22 cellular contexts compared by ENCODE assay signal in genomic region chr20:13158339-13158738, GRCh38.
DNase-seq lines count a peak whose midpoint lies in the region; ATAC-seq, FAIRE-seq and TF ChIP-seq lines count a peak whose summit lies in the region.
"Had no signal": no experiment of that assay in that cellular context is flagged by ENCODE, and none has a peak within 500 bp of the region (broad histone marks: within the 10 kb centered on the region; RNA-seq: fewer than 3 reads in every experiment).

No MANE protein-coding gene starts in this region.

- H3K27me3 Mint-ChIP-seq in effector memory CD8-positive, alpha-beta T cell: peaks cover 0 to 9% of the 10 kb centered on the region in 2 donors
- H3K27me3 Mint-ChIP-seq: activated B cell treated with CpG ODN at 0.5 μM for 24 hours had no signal

- peaks cover 4% of the 10 kb centered on the region for H3K36me3 Mint-ChIP-seq in effector memory CD8-positive, alpha-beta T cell (ENCODE audit: insufficient read depth)

- H3K27me3 ChIP-seq in endothelial cell of umbilical vein (ENCODE audit: control insufficient read depth in 2 of 2, insufficient read depth in 2 of 2, low read length in 2 of 2): no peaks in the 10 kb centered on the region
- no peaks in the 10 kb centered on the region for H3K27me3 ChIP-seq in prostate gland (replicated peaks; ENCODE audit: insufficient read depth)
- H3K27me3 ChIP-seq in Karpas-422 (ENCODE audit: low read length): no peaks in the 10 kb centered on the region
- H3K27me3 ChIP-seq in body of pancreas: no peaks in the 10 kb centered on the region
- H3K27me3 ChIP-seq: BLaER1 treated with 17β-estradiol and CSF1 and Interleukin-3, amounts not matched to agents 10 nM and 100 nM had no signal

- BruUV-seq in endothelial cell of umbilical vein (replicated peaks; lab: Mats Ljungman, UMichigan): no TSS peak

- H3K9me3 ChIP-seq in endothelial cell of umbilical vein (replicated peaks; ENCODE audit: control insufficient read depth, insufficient read depth, low read length): no peaks in the 10 kb centered on the region
- H3K9me3 ChIP-seq in prostate gland: no peaks in the 10 kb centered on the region
- H3K9me3 ChIP-seq in Karpas-422 (ENCODE audit: low read length): no peaks in the 10 kb centered on the region
- no peaks in the 10 kb centered on the region for H3K9me3 ChIP-seq in body of pancreas
- H3K9me3 ChIP-seq: BLaER1 treated with 17β-estradiol and CSF1 and Interleukin-3, amounts not matched to agents 10 nM and 100 nM; HAP-1 had no signal

- intact Hi-C loops in endothelial cell of umbilical vein (cut with micrococcal nuclease): no loop called here
- intact Hi-C loops in prostate gland (cut with DNase I): no loop called here
- intact Hi-C loops in body of pancreas (cut with DNase I): no loop called here

- H3K27ac Mint-ChIP-seq in effector memory CD8-positive, alpha-beta T cell: no peak overlapping the region
- H3K27ac Mint-ChIP-seq: activated B cell treated with CpG ODN at 0.5 μM for 24 hours; activated CD8-positive, alpha-beta T cell treated with anti-CD3 and anti-CD28 coated beads, Interleukin-2, amount 10 ng/mL, durations not matched to agents 7 days and 5 days had no signal

- H4K20me1 ChIP-seq in endothelial cell of umbilical vein (replicated peaks; ENCODE audit: control insufficient read depth, extremely low read depth, insufficient read depth, low read length): no peaks in the 10 kb centered on the region
- H4K20me1 ChIP-seq in Karpas-422 (ENCODE audit: insufficient read depth, low read depth, low read length): no peaks in the 10 kb centered on the region
- H4K20me1 ChIP-seq: BLaER1 treated with 17β-estradiol and CSF1 and Interleukin-3, amounts not matched to agents 10 nM and 100 nM had no signal

- H3K9me3 Mint-ChIP-seq in effector memory CD8-positive, alpha-beta T cell: no peaks in the 10 kb centered on the region
- H3K9me3 Mint-ChIP-seq: activated B cell treated with CpG ODN at 0.5 μM for 24 hours; central memory CD8-positive, alpha-beta T cell; neural crest cell had no signal

- no peaks in the 10 kb centered on the region for H3K9me1 ChIP-seq in endothelial cell of umbilical vein (replicated peaks; ENCODE audit: control insufficient read depth, extremely low read depth, insufficient read depth, low read length)

- 12% methylated on average over 5 of the region's 5 CpGs for WGBS in prostate gland
- WGBS in body of pancreas, 2 donors: 55 to 62% methylated on average over 5 of the region's 5 CpGs

- POLR2A ChIA-PET in endothelial cell of umbilical vein (lab: Charles Lee): no interaction called here

- dilution Hi-C loops in endothelial cell of umbilical vein (cut with MboI; ENCODE audit: extremely low pct_ligation_motif_present, low sequenced_read_pairs): no loop called here

- H3K4me1 Mint-ChIP-seq in effector memory CD8-positive, alpha-beta T cell (ENCODE audit: low read depth in 2 of 2): no peaks in the 10 kb centered on the region
- H3K4me1 Mint-ChIP-seq: activated B cell treated with CpG ODN at 0.5 μM for 24 hours; central memory CD8-positive, alpha-beta T cell; neural crest cell had no signal

- H3K79me2 ChIP-seq in endothelial cell of umbilical vein (ENCODE audit: control insufficient read depth, insufficient read depth, low read length) (no peaks in the 10 kb centered on the region), Karpas-422 (ENCODE audit: low read length) (no peaks in the 10 kb centered on the region)

- no peak for FAIRE-seq in endothelial cell of umbilical vein (lab: Jason Lieb, UNC)
- FAIRE-seq: GM18507 had no signal

- H3K9me2 ChIP-seq in Karpas-422 (replicated peaks; ENCODE audit: insufficient read depth, low read length): no peaks in the 10 kb centered on the region

- H3K36me3 ChIP-seq in endothelial cell of umbilical vein (ENCODE audit: control insufficient read depth in 2 of 2, extremely low read depth in 1 of 2, insufficient read depth in 2 of 2, low read length in 2 of 2) (no peaks in the 10 kb centered on the region), prostate gland (no peaks in the 10 kb centered on the region), Karpas-422 (ENCODE audit: insufficient read depth, low read length) (no peaks in the 10 kb centered on the region), body of pancreas (replicated peaks in 1 of 2; ENCODE audit: insufficient read depth in 1 of 2, low read depth in 2 of 2) (peaks cover 0 to 2% of the 10 kb centered on the region in 2 donors)
- H3K36me3 ChIP-seq: BLaER1 treated with 17β-estradiol and CSF1 and Interleukin-3, amounts not matched to agents 10 nM and 100 nM; HAP-1 had no signal

- H2AFZ ChIP-seq in endothelial cell of umbilical vein (ENCODE audit: low read depth, low read length) (no peak overlapping the region), Karpas-422 (ENCODE audit: low read length) (no peak overlapping the region)

- H3K27ac ChIP-seq in endothelial cell of umbilical vein (ENCODE audit: insufficient read depth, low read depth, low read length) (no peak overlapping the region), prostate gland (no peak overlapping the region), Karpas-422 (ENCODE audit: low read length) (no peak overlapping the region), body of pancreas (no peak overlapping the region)
- H3K27ac ChIP-seq: BLaER1 treated with 17β-estradiol and CSF1 and Interleukin-3, amounts not matched to agents 10 nM and 100 nM; KMS-11 had no signal

- H3K4me3 ChIP-seq in endothelial cell of umbilical vein (replicated peaks in 1 of 3; ENCODE audit: insufficient read depth in 1 of 3, low read depth in 1 of 3, low read length in 3 of 3) (no peak overlapping the region), prostate gland (no peak overlapping the region), Karpas-422 (ENCODE audit: low read length) (no peak overlapping the region), body of pancreas (no peak overlapping the region)
- H3K4me3 ChIP-seq: BLaER1 treated with 17β-estradiol and CSF1 and Interleukin-3, amounts not matched to agents 10 nM and 100 nM; HAP-1 had no signal

- TF ChIP-seq CTCF in endothelial cell of umbilical vein (IDR thresholded peaks at IDR 0.05; ENCODE audit: extremely low read depth in 1 of 2, insufficient read depth in 1 of 2, low read depth in 1 of 2, low read length in 2 of 2) (no peak), prostate gland (IDR thresholded peaks at IDR 0.05) (no peak), body of pancreas (IDR thresholded peaks at IDR 0.05) (no peak)

- CTCF ChIA-PET in endothelial cell of umbilical vein (lab: Charles Lee): no interaction called here

- H3K4me1 ChIP-seq in endothelial cell of umbilical vein (ENCODE audit: control insufficient read depth, extremely low read depth, insufficient read depth, low read length) (no peaks in the 10 kb centered on the region), prostate gland (replicated peaks) (no peaks in the 10 kb centered on the region), Karpas-422 (ENCODE audit: low read length) (no peaks in the 10 kb centered on the region), body of pancreas (no peaks in the 10 kb centered on the region)
- H3K4me1 ChIP-seq: BLaER1 treated with 17β-estradiol and CSF1 and Interleukin-3, amounts not matched to agents 10 nM and 100 nM; HAP-1 had no signal

- no peak for TF ChIP-seq POLR2A in endothelial cell of umbilical vein (IDR thresholded peaks at IDR 0.05; ENCODE audit: low read depth, low read length)
- no peak for TF ChIP-seq POLR2A in prostate gland (IDR thresholded peaks at IDR 0.05)
- TF ChIP-seq POLR2A in body of pancreas (IDR thresholded peaks at IDR 0.05): no peak

- peak; percentile 11 for DNase-seq in Ammon's horn (ENCODE audit: low spot score)
- DNase-seq in NCI-H2029 (lab: John Stamatoyannopoulos, UW): peak; percentile 16
- peak; percentile 5 for DNase-seq in endothelial cell of umbilical vein (ENCODE audit: low read depth, low spot score)
- peak; percentile 27 for DNase-seq in prostate gland (ENCODE audit: low spot score)
- no peak for DNase-seq in Karpas-422
- no peak for DNase-seq in effector memory CD8-positive, alpha-beta T cell
- DNase-seq in HT-29 (ENCODE audit: low spot score): no peak
- DNase-seq in body of pancreas: no peak
- DNase-seq: activated B cell treated with CpG ODN at 0.5 μM for 24 hours; activated CD8-positive, alpha-beta T cell treated with anti-CD3 and anti-CD28 coated beads, Interleukin-2, amount 10 ng/mL, durations not matched to agents 7 days and 5 days; activated naive CD4-positive, alpha-beta T cell; activated T-cell treated with anti-CD3 and anti-CD28 coated beads, Interleukin-2, amount 50 U/mL, for 1 hour; amniotic stem cell; glutamatergic neuron; NK-92 treated with Interleukin-12 subunit alpha and Interleukin-12 subunit beta, amount 100 ng/mL, for 24 hours; T-helper 9 cell had no signal

- H3K4me3 Mint-ChIP-seq in effector memory CD8-positive, alpha-beta T cell: no peak overlapping the region
- H3K4me3 Mint-ChIP-seq: activated B cell treated with CpG ODN at 0.5 μM for 24 hours; activated CD8-positive, alpha-beta T cell treated with anti-CD3 and anti-CD28 coated beads, Interleukin-2, amount 10 ng/mL, durations not matched to agents 7 days and 5 days; central memory CD8-positive, alpha-beta T cell; neural crest cell had no signal

- H3K4me2 ChIP-seq in endothelial cell of umbilical vein (ENCODE audit: insufficient read depth, low read length) (no peak overlapping the region), Karpas-422 (ENCODE audit: low read depth, low read length, poor library complexity, severe bottlenecking) (no peak overlapping the region)
- H3K4me2 ChIP-seq: BLaER1 treated with 17β-estradiol and CSF1 and Interleukin-3, amounts not matched to agents 10 nM and 100 nM; KMS-11 had no signal

- no peak overlapping the region for H3K9ac ChIP-seq in endothelial cell of umbilical vein (replicated peaks; ENCODE audit: extremely low read depth, insufficient read depth, low read length)
- no peak overlapping the region for H3K9ac ChIP-seq in Karpas-422 (ENCODE audit: low read length)
- H3K9ac ChIP-seq: BLaER1 treated with 17β-estradiol and CSF1 and Interleukin-3, amounts not matched to agents 10 nM and 100 nM; KMS-11 had no signal

- ATAC-seq in effector memory CD8-positive, alpha-beta T cell (replicated peaks): no peak
- ATAC-seq in body of pancreas: no peak
- ATAC-seq: activated CD8-positive, alpha-beta T cell treated with anti-CD3 and anti-CD28 coated beads, Interleukin-2, amount 10 ng/mL, durations not matched to agents 7 days and 5 days had no signal

TF ChIP-seq in endothelial cell of umbilical vein, 7 proteins besides CTCF, POLR2A, EP300 and RAD21 (continues in another document):
- TF ChIP-seq JUN (IDR thresholded peaks at IDR 0.05; ENCODE audit: borderline replicate concordance, insufficient read depth, insufficient read length, low read depth) (no peak), GATA2 (IDR thresholded peaks at IDR 0.05; ENCODE audit: insufficient read depth, insufficient read length, low read depth, low read length) (no peak), EZH2 (IDR thresholded peaks at IDR 0.05; ENCODE audit: borderline replicate concordance, low read depth, low read length, severe bottlenecking) (no peak), FOS (IDR thresholded peaks at IDR 0.05; ENCODE audit: borderline replicate concordance, insufficient read depth, low read length) (no peak), MYC (IDR thresholded peaks at IDR 0.05; ENCODE audit: low read depth, low read length) (no peak), POLR2AphosphoS5 (IDR thresholded peaks at IDR 0.05; ENCODE audit: insufficient read depth, low read depth, low read length) (no peak)

Comparison
In these comparisons a context has a peak if more than half of its experiments do, and no peak if none do; other contexts are left out.
1. DNase-seq: peak in Ammon's horn (single experiment), NCI-H2029 (single experiment), endothelial cell of umbilical vein (single experiment) and prostate gland (single experiment); none in Karpas-422 (single experiment), effector memory CD8-positive, alpha-beta T cell (0 of 3), HT-29 (single experiment) and body of pancreas (0 of 4).